In the genomic region with DNA sequence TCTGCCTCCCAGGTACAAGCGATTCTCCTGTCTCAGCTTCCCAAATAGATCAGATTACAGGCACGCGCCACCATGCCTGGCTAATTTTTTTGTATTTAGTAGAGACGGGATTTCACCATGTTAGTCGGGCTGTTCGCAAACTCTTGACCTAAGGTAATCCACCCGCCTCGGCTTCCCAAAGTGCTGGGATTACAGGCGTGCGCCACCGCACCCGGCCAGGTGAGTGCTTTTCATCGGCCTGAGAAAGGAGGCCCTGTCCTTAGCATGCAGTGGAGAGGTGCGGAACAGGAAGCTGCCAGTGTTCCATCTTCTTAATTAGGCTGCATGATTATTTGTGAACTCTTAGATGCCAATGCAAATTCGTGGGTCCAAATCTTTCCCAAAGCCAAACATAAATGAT, we compare ENCODE assay signal across 27 cellular contexts.
"Had no signal": no experiment of that assay in that cellular context is flagged by ENCODE, and none has a peak within 500 bp of the region (broad histone marks: within the 10 kb centered on the region; RNA-seq: fewer than 3 reads in every experiment).

No MANE protein-coding gene starts in this region.

- H3K4me3 ChIP-seq: colonic mucosa, coronary artery, dorsolateral prefrontal cortex, esophagus muscularis mucosa, esophagus squamous epithelium, gastrocnemius medialis, gastroesophageal sphincter, heart left ventricle had no signal

- DNase-seq: colonic mucosa; cortex of kidney; dermis blood vessel endothelial cell; dorsolateral prefrontal cortex; effector CD4-positive, alpha-beta T cell; effector CD8-positive, alpha-beta T cell; effector memory CD4-positive, alpha-beta T cell; effector memory CD8-positive, alpha-beta T cell; endodermal cell; erythroblast; esophagus squamous epithelium; foreskin fibroblast; foreskin keratinocyte; foreskin melanocyte; gastrocnemius medialis; glutamatergic neuron; head of caudate nucleus; heart left ventricle had no signal

- H3K27ac ChIP-seq: colonic mucosa, coronary artery, dorsolateral prefrontal cortex, epithelial cell of prostate, esophagus muscularis mucosa, esophagus squamous epithelium, foreskin keratinocyte, gastrocnemius medialis, gastroesophageal sphincter, heart left ventricle had no signal

- H3K9me3 ChIP-seq: colonic mucosa, esophagus muscularis mucosa, esophagus squamous epithelium, gastrocnemius medialis had no signal

- H3K27me3 ChIP-seq: colonic mucosa, esophagus muscularis mucosa, esophagus squamous epithelium, foreskin keratinocyte, gastrocnemius medialis, gastroesophageal sphincter, heart left ventricle had no signal

- ATAC-seq: effector memory CD8-positive, alpha-beta T cell; esophagus mucosa; foreskin keratinocyte; gastrocnemius medialis; gastroesophageal sphincter; heart left ventricle had no signal

- H3K36me3 ChIP-seq: colonic mucosa, esophagus muscularis mucosa, esophagus squamous epithelium, gastrocnemius medialis, gastroesophageal sphincter, heart left ventricle had no signal

- H3K4me1 ChIP-seq: colonic mucosa, esophagus muscularis mucosa, esophagus squamous epithelium, gastrocnemius medialis, gastroesophageal sphincter had no signal

- FAIRE-seq: colon, endometrium, endothelial cell of umbilical vein, frontal cortex had no signal
